ENCODE assay signal across 3 cellular contexts in the genomic region with DNA sequence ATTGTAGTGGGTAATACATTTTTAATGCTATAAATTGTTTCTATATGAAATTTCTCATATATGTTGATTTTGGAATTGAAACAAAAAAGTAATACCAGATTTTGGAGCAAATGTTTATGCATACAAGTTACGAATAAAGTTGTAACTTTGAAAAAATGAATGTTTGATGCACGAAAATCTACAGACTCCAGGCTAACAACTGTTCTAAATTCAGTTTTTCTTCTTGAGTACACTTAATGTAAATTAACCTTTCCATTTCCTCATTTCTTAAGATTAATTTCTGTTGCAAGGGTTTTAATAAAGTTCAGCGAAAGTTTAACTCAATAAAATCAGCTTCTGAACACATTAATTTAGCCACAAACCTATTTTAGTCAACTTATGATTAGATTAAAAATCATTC.
TF ChIP-seq lines count a peak whose summit lies in the region.

No MANE protein-coding gene starts in this region.

TF ChIP-seq in SK-N-SH treated with all-trans-retinoic acid at 6 μM for 48 hours, 23 proteins besides CTCF, POLR2A, EP300 and RAD21 (continued from another document and continues in another):
- TF ChIP-seq, protein P1, sequence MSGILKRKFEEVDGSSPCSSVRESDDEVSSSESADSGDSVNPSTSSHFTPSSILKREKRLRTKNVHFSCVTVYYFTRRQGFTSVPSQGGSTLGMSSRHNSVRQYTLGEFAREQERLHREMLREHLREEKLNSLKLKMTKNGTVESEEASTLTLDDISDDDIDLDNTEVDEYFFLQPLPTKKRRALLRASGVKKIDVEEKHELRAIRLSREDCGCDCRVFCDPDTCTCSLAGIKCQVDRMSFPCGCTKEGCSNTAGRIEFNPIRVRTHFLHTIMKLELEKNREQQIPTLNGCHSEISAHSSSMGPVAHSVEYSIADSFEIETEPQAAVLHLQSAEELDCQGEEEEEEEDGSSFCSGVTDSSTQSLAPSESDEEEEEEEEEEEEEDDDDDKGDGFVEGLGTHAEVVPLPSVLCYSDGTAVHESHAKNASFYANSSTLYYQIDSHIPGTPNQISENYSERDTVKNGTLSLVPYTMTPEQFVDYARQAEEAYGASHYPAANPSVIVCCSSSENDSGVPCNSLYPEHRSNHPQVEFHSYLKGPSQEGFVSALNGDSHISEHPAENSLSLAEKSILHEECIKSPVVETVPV (CRISPR knock-in tag; IDR thresholded peaks at IDR 0.05) = peak; percentile 90
- TF ChIP-seq CSDC2 (CRISPR knock-in tag; IDR thresholded peaks at IDR 0.05) (no peak), RARB (CRISPR knock-in tag; IDR thresholded peaks at IDR 0.05) (no peak; the same call in 1 of the 2 replicates), SNAI2 (CRISPR knock-in tag; IDR thresholded peaks at IDR 0.05) (peak; percentile 61; the same call in 1 of the 2 replicates), ISL1 (CRISPR knock-in tag; IDR thresholded peaks at IDR 0.05) (peak; percentile 100), ZNF565 (CRISPR knock-in tag; conservative IDR thresholded peaks at IDR 0.05; ENCODE audit: low read depth) (no peak), ZNF70 (CRISPR knock-in tag; IDR thresholded peaks at IDR 0.05) (no peak), BACH2 (CRISPR knock-in tag; IDR thresholded peaks at IDR 0.05; ENCODE audit: borderline replicate concordance) (no peak), ZFP30 (CRISPR knock-in tag; IDR thresholded peaks at IDR 0.05) (no peak), TOX (CRISPR knock-in tag; IDR thresholded peaks at IDR 0.05; ENCODE audit: borderline replicate concordance) (no peak)
- TF ChIP-seq, protein P2, sequence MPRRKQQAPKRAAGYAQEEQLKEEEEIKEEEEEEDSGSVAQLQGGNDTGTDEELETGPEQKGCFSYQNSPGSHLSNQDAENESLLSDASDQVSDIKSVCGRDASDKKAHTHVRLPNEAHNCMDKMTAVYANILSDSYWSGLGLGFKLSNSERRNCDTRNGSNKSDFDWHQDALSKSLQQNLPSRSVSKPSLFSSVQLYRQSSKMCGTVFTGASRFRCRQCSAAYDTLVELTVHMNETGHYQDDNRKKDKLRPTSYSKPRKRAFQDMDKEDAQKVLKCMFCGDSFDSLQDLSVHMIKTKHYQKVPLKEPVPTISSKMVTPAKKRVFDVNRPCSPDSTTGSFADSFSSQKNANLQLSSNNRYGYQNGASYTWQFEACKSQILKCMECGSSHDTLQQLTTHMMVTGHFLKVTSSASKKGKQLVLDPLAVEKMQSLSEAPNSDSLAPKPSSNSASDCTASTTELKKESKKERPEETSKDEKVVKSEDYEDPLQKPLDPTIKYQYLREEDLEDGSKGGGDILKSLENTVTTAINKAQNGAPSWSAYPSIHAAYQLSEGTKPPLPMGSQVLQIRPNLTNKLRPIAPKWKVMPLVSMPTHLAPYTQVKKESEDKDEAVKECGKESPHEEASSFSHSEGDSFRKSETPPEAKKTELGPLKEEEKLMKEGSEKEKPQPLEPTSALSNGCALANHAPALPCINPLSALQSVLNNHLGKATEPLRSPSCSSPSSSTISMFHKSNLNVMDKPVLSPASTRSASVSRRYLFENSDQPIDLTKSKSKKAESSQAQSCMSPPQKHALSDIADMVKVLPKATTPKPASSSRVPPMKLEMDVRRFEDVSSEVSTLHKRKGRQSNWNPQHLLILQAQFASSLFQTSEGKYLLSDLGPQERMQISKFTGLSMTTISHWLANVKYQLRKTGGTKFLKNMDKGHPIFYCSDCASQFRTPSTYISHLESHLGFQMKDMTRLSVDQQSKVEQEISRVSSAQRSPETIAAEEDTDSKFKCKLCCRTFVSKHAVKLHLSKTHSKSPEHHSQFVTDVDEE (CRISPR knock-in tag; IDR thresholded peaks at IDR 0.05) = peak; percentile 39; the same call in 1 of the 2 replicates
- TF ChIP-seq, protein P3, sequence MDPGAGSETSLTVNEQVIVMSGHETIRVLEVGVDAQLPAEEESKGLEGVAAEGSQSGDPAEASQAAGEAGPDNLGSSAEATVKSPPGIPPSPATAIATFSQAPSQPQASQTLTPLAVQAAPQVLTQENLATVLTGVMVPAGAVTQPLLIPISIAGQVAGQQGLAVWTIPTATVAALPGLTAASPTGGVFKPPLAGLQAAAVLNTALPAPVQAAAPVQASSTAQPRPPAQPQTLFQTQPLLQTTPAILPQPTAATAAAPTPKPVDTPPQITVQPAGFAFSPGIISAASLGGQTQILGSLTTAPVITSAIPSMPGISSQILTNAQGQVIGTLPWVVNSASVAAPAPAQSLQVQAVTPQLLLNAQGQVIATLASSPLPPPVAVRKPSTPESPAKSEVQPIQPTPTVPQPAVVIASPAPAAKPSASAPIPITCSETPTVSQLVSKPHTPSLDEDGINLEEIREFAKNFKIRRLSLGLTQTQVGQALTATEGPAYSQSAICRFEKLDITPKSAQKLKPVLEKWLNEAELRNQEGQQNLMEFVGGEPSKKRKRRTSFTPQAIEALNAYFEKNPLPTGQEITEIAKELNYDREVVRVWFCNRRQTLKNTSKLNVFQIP (CRISPR knock-in tag; IDR thresholded peaks at IDR 0.05; ENCODE audit: borderline replicate concordance, low read depth) = peak; percentile 64; the same call in 1 of the 2 replicates

TF ChIP-seq in HEK293, 187 proteins besides CTCF, POLR2A, EP300 and RAD21 (continued from another document):
- TF ChIP-seq, protein P4, sequence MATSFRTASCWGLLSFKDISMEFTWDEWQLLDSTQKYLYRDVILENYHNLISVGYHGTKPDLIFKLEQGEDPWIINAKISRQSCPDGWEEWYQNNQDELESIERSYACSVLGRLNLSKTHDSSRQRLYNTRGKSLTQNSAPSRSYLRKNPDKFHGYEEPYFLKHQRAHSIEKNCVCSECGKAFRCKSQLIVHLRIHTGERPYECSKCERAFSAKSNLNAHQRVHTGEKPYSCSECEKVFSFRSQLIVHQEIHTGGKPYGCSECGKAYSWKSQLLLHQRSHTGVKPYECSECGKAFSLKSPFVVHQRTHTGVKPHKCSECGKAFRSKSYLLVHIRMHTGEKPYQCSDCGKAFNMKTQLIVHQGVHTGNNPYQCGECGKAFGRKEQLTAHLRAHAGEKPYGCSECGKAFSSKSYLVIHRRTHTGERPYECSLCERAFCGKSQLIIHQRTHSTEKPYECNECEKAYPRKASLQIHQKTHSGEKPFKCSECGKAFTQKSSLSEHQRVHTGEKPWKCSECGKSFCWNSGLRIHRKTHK (tag by site-specific recombination; IDR thresholded peaks at IDR 0.05) = peak; percentile 36; the same call in 1 of the 2 replicates
TF ChIP-seq in HEK293: peak in this region for 1.

TF ChIP-seq in K562, 482 proteins besides CTCF, POLR2A, EP300 and RAD21 (continued from another document):
- TF ChIP-seq, protein P5, sequence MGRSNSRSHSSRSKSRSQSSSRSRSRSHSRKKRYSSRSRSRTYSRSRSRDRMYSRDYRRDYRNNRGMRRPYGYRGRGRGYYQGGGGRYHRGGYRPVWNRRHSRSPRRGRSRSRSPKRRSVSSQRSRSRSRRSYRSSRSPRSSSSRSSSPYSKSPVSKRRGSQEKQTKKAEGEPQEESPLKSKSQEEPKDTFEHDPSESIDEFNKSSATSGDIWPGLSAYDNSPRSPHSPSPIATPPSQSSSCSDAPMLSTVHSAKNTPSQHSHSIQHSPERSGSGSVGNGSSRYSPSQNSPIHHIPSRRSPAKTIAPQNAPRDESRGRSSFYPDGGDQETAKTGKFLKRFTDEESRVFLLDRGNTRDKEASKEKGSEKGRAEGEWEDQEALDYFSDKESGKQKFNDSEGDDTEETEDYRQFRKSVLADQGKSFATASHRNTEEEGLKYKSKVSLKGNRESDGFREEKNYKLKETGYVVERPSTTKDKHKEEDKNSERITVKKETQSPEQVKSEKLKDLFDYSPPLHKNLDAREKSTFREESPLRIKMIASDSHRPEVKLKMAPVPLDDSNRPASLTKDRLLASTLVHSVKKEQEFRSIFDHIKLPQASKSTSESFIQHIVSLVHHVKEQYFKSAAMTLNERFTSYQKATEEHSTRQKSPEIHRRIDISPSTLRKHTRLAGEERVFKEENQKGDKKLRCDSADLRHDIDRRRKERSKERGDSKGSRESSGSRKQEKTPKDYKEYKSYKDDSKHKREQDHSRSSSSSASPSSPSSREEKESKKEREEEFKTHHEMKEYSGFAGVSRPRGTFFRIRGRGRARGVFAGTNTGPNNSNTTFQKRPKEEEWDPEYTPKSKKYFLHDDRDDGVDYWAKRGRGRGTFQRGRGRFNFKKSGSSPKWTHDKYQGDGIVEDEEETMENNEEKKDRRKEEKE (IDR thresholded peaks at IDR 0.05; ENCODE audit: borderline replicate concordance in 1 of 2, control insufficient read depth in 1 of 2, low read depth in 2 of 2, low read length in 1 of 2) = no peak
- TF ChIP-seq SAFB (IDR thresholded peaks at IDR 0.05; ENCODE audit: borderline replicate concordance, low read depth, low read length) (no peak), PTRF (tag; IDR thresholded peaks at IDR 0.05) (no peak), NR2F6 (CRISPR knock-in tag; IDR thresholded peaks at IDR 0.05) (no peak), ETV6 (IDR thresholded peaks at IDR 0.05; ENCODE audit: borderline replicate concordance in 1 of 2, low read depth in 2 of 2, low read length in 1 of 2) (no peak), ETV6 (CRISPR knock-in tag; IDR thresholded peaks at IDR 0.05; ENCODE audit: borderline replicate concordance) (no peak)
